In genomic region chr7:1852781-1853618, GRCh38 we compare ENCODE assay signal across 16 cellular contexts.
A peak's percentile ranks its signal among the peaks of the same experiment; 100 is the strongest.
DNase-seq lines count a peak whose midpoint lies in the region; ATAC-seq and TF ChIP-seq lines count a peak whose summit lies in the region.
"Had no signal": no experiment of that assay in that cellular context is flagged by ENCODE, and none has a peak within 500 bp of the region (broad histone marks: within the 10 kb centered on the region; RNA-seq: fewer than 3 reads in every experiment).

No MANE protein-coding gene starts in this region.

- H3K27me3 Mint-ChIP-seq in CD4-positive, alpha-beta T cell, result no peaks in the 10 kb centered on the region
- peaks cover 2% of the 10 kb centered on the region for H3K27me3 Mint-ChIP-seq in progenitor cell of endocrine pancreas

- no peaks in the 10 kb centered on the region for H3K9me3 Mint-ChIP-seq in CD4-positive, alpha-beta T cell
- no peaks in the 10 kb centered on the region for H3K9me3 Mint-ChIP-seq in progenitor cell of endocrine pancreas (ENCODE audit: low read depth)
- no peaks in the 10 kb centered on the region for H3K9me3 Mint-ChIP-seq in stimulated activated effector memory CD8-positive, alpha-beta T cell treated with anti-CD3 and anti-CD28 coated beads, Interleukin-12 subunit alpha, Interleukin-12 subunit beta, amount 100 ng/mL, for 72 hours
- H3K9me3 Mint-ChIP-seq: activated T-cell treated with anti-CD3 and anti-CD28 coated beads, Interleukin-2, amount 50 U/mL, for 72 hours had no signal

- no peaks in the 10 kb centered on the region for H3K9me3 ChIP-seq in CD4-positive, alpha-beta T cell (ENCODE audit: control insufficient read depth, low read length)
- H3K9me3 ChIP-seq in SJCRH30 (replicated peaks), result no peaks in the 10 kb centered on the region
- H3K9me3 ChIP-seq: SJSA1 had no signal

- DNase-seq in CD4-positive, alpha-beta T cell, result no peak
- DNase-seq in SJCRH30 (peak; percentile 84 to 90), left ventricle myocardium superior (peak; percentile 20), progenitor cell of endocrine pancreas (ENCODE audit: low spot score, unreplicated experiment) (no peak), SHP77 treated with DMSO at 0.1 percent for 48 hours (lab: John Stamatoyannopoulos, UW) (no peak)
- no peak for DNase-seq in stimulated activated effector memory CD8-positive, alpha-beta T cell treated with anti-CD3 and anti-CD28 coated beads, Interleukin-12 subunit alpha, Interleukin-12 subunit beta, amount 100 ng/mL, for 72 hours (ENCODE audit: low spot score in 2 of 2)
- DNase-seq: activated CD4-positive, alpha-beta T cell treated with anti-CD3 and anti-CD28 coated beads, Interleukin-2, amount 50 U/mL, for 48 hours; activated T-cell treated with anti-CD3 and anti-CD28 coated beads, Interleukin-2, amount 50 U/mL, for 72 hours; KG1; NCI-H1105; NCI-H226; nucleus accumbens had no signal

- peak overlapping the region; percentile 48 for H3K4me3 ChIP-seq in SJCRH30
- H3K4me3 ChIP-seq: SJSA1 had no signal

- CTCF ChIA-PET in CD4-positive, alpha-beta T cell (lab: Charles Lee), result no interaction called here

- TF ChIP-seq CTCF in CD4-positive, alpha-beta T cell (IDR thresholded peaks at IDR 0.05), result no peak
- TF ChIP-seq CTCF in progenitor cell of endocrine pancreas (IDR thresholded peaks at IDR 0.05; ENCODE audit: unreplicated experiment), result no peak

- H3K27ac ChIP-seq in CD4-positive, alpha-beta T cell (ENCODE audit: low read depth, low read length), result no peak overlapping the region
- peak overlapping the region; percentile 91 for H3K27ac ChIP-seq in SJCRH30
- H3K27ac ChIP-seq: epithelial cell of prostate, SJSA1 had no signal

- no peaks in the 10 kb centered on the region for H3K36me3 ChIP-seq in SJCRH30
- H3K36me3 ChIP-seq: SJSA1 had no signal

- H3K4me1 ChIP-seq in SJCRH30, result peaks cover 10% of the 10 kb centered on the region
- H3K4me1 ChIP-seq: SJSA1 had no signal

- H3K27me3 ChIP-seq in CD4-positive, alpha-beta T cell (ENCODE audit: control insufficient read depth, insufficient read depth, low read length), result no peaks in the 10 kb centered on the region
- H3K27me3 ChIP-seq in SJCRH30, result no peaks in the 10 kb centered on the region
- H3K27me3 ChIP-seq: SJSA1 had no signal

- intact Hi-C loops in CD4-positive, alpha-beta T cell (cut with DNase I, micrococcal nuclease), result no loop called here
- intact Hi-C loops in left ventricle myocardium superior (cut with micrococcal nuclease), result no loop called here

- H3K4me3 Mint-ChIP-seq in CD4-positive, alpha-beta T cell, result peak overlapping the region; percentile 20
- H3K4me3 Mint-ChIP-seq in progenitor cell of endocrine pancreas (ENCODE audit: low read depth), result no peak overlapping the region
- no peak overlapping the region for H3K4me3 Mint-ChIP-seq in stimulated activated effector memory CD8-positive, alpha-beta T cell treated with anti-CD3 and anti-CD28 coated beads, Interleukin-12 subunit alpha, Interleukin-12 subunit beta, amount 100 ng/mL, for 72 hours
- H3K4me3 Mint-ChIP-seq: activated T-cell treated with anti-CD3 and anti-CD28 coated beads, Interleukin-2, amount 50 U/mL, for 72 hours had no signal

- peaks cover 35% of the 10 kb centered on the region for H3K36me3 Mint-ChIP-seq in CD4-positive, alpha-beta T cell (ENCODE audit: low read depth)
- no peaks in the 10 kb centered on the region for H3K36me3 Mint-ChIP-seq in progenitor cell of endocrine pancreas (ENCODE audit: insufficient read depth)
- H3K36me3 Mint-ChIP-seq in stimulated activated effector memory CD8-positive, alpha-beta T cell treated with anti-CD3 and anti-CD28 coated beads, Interleukin-12 subunit alpha, Interleukin-12 subunit beta, amount 100 ng/mL, for 72 hours, result peaks cover 6% of the 10 kb centered on the region

- peak overlapping the region; percentile 47 for H3K27ac Mint-ChIP-seq in CD4-positive, alpha-beta T cell
- H3K27ac Mint-ChIP-seq in progenitor cell of endocrine pancreas, result peak overlapping the region; percentile 87
- no peak overlapping the region for H3K27ac Mint-ChIP-seq in stimulated activated effector memory CD8-positive, alpha-beta T cell treated with anti-CD3 and anti-CD28 coated beads, Interleukin-12 subunit alpha, Interleukin-12 subunit beta, amount 100 ng/mL, for 72 hours
- H3K27ac Mint-ChIP-seq: activated T-cell treated with anti-CD3 and anti-CD28 coated beads, Interleukin-2, amount 50 U/mL, for 72 hours had no signal

- peaks cover 20% of the 10 kb centered on the region for H3K4me1 Mint-ChIP-seq in CD4-positive, alpha-beta T cell (ENCODE audit: low read depth)
- H3K4me1 Mint-ChIP-seq in progenitor cell of endocrine pancreas (ENCODE audit: low read depth), result peaks cover 36% of the 10 kb centered on the region
- H3K4me1 Mint-ChIP-seq in stimulated activated effector memory CD8-positive, alpha-beta T cell treated with anti-CD3 and anti-CD28 coated beads, Interleukin-12 subunit alpha, Interleukin-12 subunit beta, amount 100 ng/mL, for 72 hours, result peaks cover 29% of the 10 kb centered on the region

- POLR2A ChIA-PET in CD4-positive, alpha-beta T cell (lab: Charles Lee), result no interaction called here

- ATAC-seq in CD4-positive, alpha-beta T cell (ENCODE audit: poor library complexity), result no peak
- ATAC-seq in left ventricle myocardium superior, result no peak
- no peak for ATAC-seq in SK-N-SH treated with all-trans-retinoic acid at 6 μM for 48 hours
- no peak for ATAC-seq in HG03159 (IDR thresholded peaks at IDR 0.05; ENCODE audit: unreplicated experiment)
- no peak for ATAC-seq in stimulated activated effector memory CD8-positive, alpha-beta T cell treated with anti-CD3 and anti-CD28 coated beads, Interleukin-12 subunit alpha, Interleukin-12 subunit beta, amount 100 ng/mL, for 72 hours
- ATAC-seq: activated T-cell treated with anti-CD3 and anti-CD28 coated beads, Interleukin-2, amount 50 U/mL, for 72 hours had no signal

TF ChIP-seq in SK-N-SH treated with all-trans-retinoic acid at 6 μM for 48 hours, 23 proteins besides CTCF, POLR2A, EP300 and RAD21:
- TF ChIP-seq BACH2 (CRISPR knock-in tag; IDR thresholded peaks at IDR 0.05; ENCODE audit: borderline replicate concordance), result no peak
- no peak for TF ChIP-seq TCF4 (CRISPR knock-in tag; IDR thresholded peaks at IDR 0.05; ENCODE audit: borderline replicate concordance)
- no peak for TF ChIP-seq ZC3H10 (CRISPR knock-in tag; IDR thresholded peaks at IDR 0.05)

Comparison
In these comparisons a context has a peak if more than half of its experiments do, and no peak if none do; other contexts are left out.
1. DNase-seq: peak in SJCRH30 (2 of 2) and left ventricle myocardium superior (single experiment); none in CD4-positive, alpha-beta T cell (0 of 10), progenitor cell of endocrine pancreas (single experiment), SHP77 treated with DMSO at 0.1 percent for 48 hours (single experiment) and stimulated activated effector memory CD8-positive, alpha-beta T cell treated with anti-CD3 and anti-CD28 coated beads, Interleukin-12 subunit alpha, Interleukin-12 subunit beta, amount 100 ng/mL, for 72 hours (0 of 2).